ENCODE assay signal across 1 cellular context in the genomic region with DNA sequence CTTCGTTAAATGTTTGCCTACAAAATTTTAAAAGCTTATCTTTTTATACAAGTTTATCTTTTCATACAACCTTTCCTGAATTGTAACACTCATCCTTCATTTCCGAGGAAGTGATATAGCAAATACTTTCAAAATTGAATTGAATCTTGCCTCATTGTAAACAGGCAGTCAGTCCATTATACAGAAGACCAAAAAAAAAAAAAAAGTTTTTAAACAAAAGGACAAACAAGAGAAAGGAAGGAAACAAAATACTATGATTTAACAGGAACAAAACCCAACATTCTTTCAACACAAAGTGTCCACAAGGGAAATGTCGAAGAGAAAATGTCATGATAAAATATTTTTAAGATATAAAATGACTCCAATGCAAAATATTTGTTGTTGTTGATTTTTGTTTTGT.
TF ChIP-seq lines count a peak whose summit lies in the region.

No MANE protein-coding gene starts in this region.

TF ChIP-seq in K562, 482 proteins besides CTCF, POLR2A, EP300 and RAD21:
- 0 out of 2 replicates have a peak, but pooled peaks have one; percentile 36 for TF ChIP-seq SMARCA5 (IDR thresholded peaks at IDR 0.05)
- TF ChIP-seq NR2C1 (IDR thresholded peaks at IDR 0.05) = no peak
- no peak for TF ChIP-seq NR2C1 (tag; IDR thresholded peaks at IDR 0.05)
